Comparison of ENCODE assay signal across 17 cellular contexts in genomic region chr1:163048970-163049680, GRCh38. TPM values are rescaled to one million over a fixed set of nuclear protein-coding genes. Genes with fewer than 3 reads are reported as not detected.
A peak's percentile ranks its signal among the peaks of the same experiment; 100 is the strongest.
DNase-seq lines count a peak whose midpoint lies in the region; ATAC-seq, FAIRE-seq and TF ChIP-seq lines count a peak whose summit lies in the region.
"Had no signal": no experiment of that assay in that cellular context is flagged by ENCODE, and none has a peak within 500 bp of the region (broad histone marks: within the 10 kb centered on the region; RNA-seq: fewer than 3 reads in every experiment).

No MANE protein-coding gene starts in this region.

- H3K9me2 ChIP-seq in GM23338 (ENCODE audit: insufficient read depth), result no peaks in the 10 kb centered on the region

- H3K9me3 Mint-ChIP-seq in GM23338, result no peaks in the 10 kb centered on the region

- no peak overlapping the region for H3K4me2 ChIP-seq in GM23338
- H3K4me2 ChIP-seq: BLaER1 treated with 17β-estradiol and CSF1 and Interleukin-3, amounts not matched to agents 10 nM and 100 nM had no signal

- no peak for TF ChIP-seq CTCF in GM23338 (conservative IDR thresholded peaks at IDR 0.05; ENCODE audit: low read depth in 2 of 2)
- no peak for TF ChIP-seq CTCF in bronchial epithelial cell (IDR thresholded peaks at IDR 0.05; ENCODE audit: insufficient read depth, low read length, severe bottlenecking)
- TF ChIP-seq CTCF in dorsolateral prefrontal cortex (IDR thresholded peaks at IDR 0.05 in 54 of 56, conservative IDR thresholded peaks at IDR 0.05 in 2 of 56; ENCODE audit: low read depth in 1 of 56, partially characterized antibody in 56 of 56), result no peak

- no peaks in the 10 kb centered on the region for H3K36me3 ChIP-seq in GM23338 (ENCODE audit: insufficient read depth)
- no peaks in the 10 kb centered on the region for H3K36me3 ChIP-seq in bronchial epithelial cell (ENCODE audit: control insufficient read depth, insufficient read depth, low read length)
- H3K36me3 ChIP-seq: BLaER1 treated with 17β-estradiol and CSF1 and Interleukin-3, amounts not matched to agents 10 nM and 100 nM had no signal

- ATAC-seq in GM23338, result no peak
- ATAC-seq: Panc1 had no signal

- H3K4me1 Mint-ChIP-seq in GM23338, result no peaks in the 10 kb centered on the region
- H3K4me1 Mint-ChIP-seq: CD8-positive, alpha-beta memory T cell had no signal

- H3K79me2 ChIP-seq in GM23338 (replicated peaks; ENCODE audit: insufficient read depth), result no peaks in the 10 kb centered on the region

- H3K4me3 ChIP-seq in GM23338 (no peak overlapping the region), bronchial epithelial cell (ENCODE audit: low read depth, low read length) (no peak overlapping the region), dorsolateral prefrontal cortex (no peak overlapping the region)
- H3K4me3 ChIP-seq: BLaER1 treated with 17β-estradiol and CSF1 and Interleukin-3, amounts not matched to agents 10 nM and 100 nM had no signal

- H3K27ac Mint-ChIP-seq in GM23338, result no peak overlapping the region
- H3K27ac Mint-ChIP-seq: CD8-positive, alpha-beta memory T cell had no signal

- H3K4me1 ChIP-seq in GM23338 (ENCODE audit: insufficient read depth), result no peaks in the 10 kb centered on the region
- H3K4me1 ChIP-seq: BLaER1 treated with 17β-estradiol and CSF1 and Interleukin-3, amounts not matched to agents 10 nM and 100 nM had no signal

- no peaks in the 10 kb centered on the region for H3K27me3 Mint-ChIP-seq in GM23338 (ENCODE audit: insufficient read depth, low read depth, poor library complexity)

- DNase-seq in NCI-H1105 treated with DMSO at 0.1 percent for 48 hours (lab: John Stamatoyannopoulos, UW), result peak; percentile 20
- DNase-seq in NCI-H1105 (lab: John Stamatoyannopoulos, UW), result no peak
- no peak for DNase-seq in GM23338 (ENCODE audit: low spot score)
- DNase-seq in NCI-H2227 treated with DMSO at 0.1 percent for 48 hours (lab: John Stamatoyannopoulos, UW), result peak; percentile 25
- no peak for DNase-seq in bronchial epithelial cell (ENCODE audit: low read depth)
- no peak for DNase-seq in superior temporal gyrus (ENCODE audit: extremely low spot score)
- no peak for DNase-seq in dorsolateral prefrontal cortex
- DNase-seq in COR-L47 (lab: John Stamatoyannopoulos, UW), result no peak
- DNase-seq: CD8-positive, alpha-beta memory T cell; DMS79; HCEC 1CT; NCI-H1930 had no signal

- H3K27ac ChIP-seq in GM23338 (ENCODE audit: low read depth) (no peak overlapping the region), dorsolateral prefrontal cortex (no peak overlapping the region)
- H3K27ac ChIP-seq: BLaER1 treated with 17β-estradiol and CSF1 and Interleukin-3, amounts not matched to agents 10 nM and 100 nM; HL-60 had no signal

- H3K4me3 Mint-ChIP-seq in GM23338, result no peak overlapping the region
- H3K4me3 Mint-ChIP-seq: CD8-positive, alpha-beta memory T cell had no signal

- H3K27me3 ChIP-seq in GM23338 (ENCODE audit: insufficient read depth), result no peaks in the 10 kb centered on the region
- no peaks in the 10 kb centered on the region for H3K27me3 ChIP-seq in bronchial epithelial cell (ENCODE audit: control insufficient read depth, insufficient read depth, low read length)
- no peaks in the 10 kb centered on the region for H3K27me3 ChIP-seq in dorsolateral prefrontal cortex
- H3K27me3 ChIP-seq: BLaER1 treated with 17β-estradiol and CSF1 and Interleukin-3, amounts not matched to agents 10 nM and 100 nM had no signal

- intact Hi-C loops in dorsolateral prefrontal cortex (cut with DNase I), result no loop called here

- H3K36me3 Mint-ChIP-seq in GM23338 (ENCODE audit: low read depth), result no peaks in the 10 kb centered on the region
- H3K36me3 Mint-ChIP-seq: CD8-positive, alpha-beta memory T cell had no signal

- peak; percentile 36 for FAIRE-seq in bronchial epithelial cell (lab: Jason Lieb, UNC)
- FAIRE-seq: HTR-8/SVneo had no signal

- H2AFZ ChIP-seq in GM23338, result 0 out of 2 replicates have a peak overlapping the region, but pooled peaks have one; percentile 10

- no peaks in the 10 kb centered on the region for H3F3A ChIP-seq in GM23338 (replicated peaks; ENCODE audit: low read depth)

- H4K20me1 ChIP-seq in GM23338 (replicated peaks; ENCODE audit: insufficient read depth), result no peaks in the 10 kb centered on the region
- H4K20me1 ChIP-seq: BLaER1 treated with 17β-estradiol and CSF1 and Interleukin-3, amounts not matched to agents 10 nM and 100 nM had no signal

TF ChIP-seq in GM23338, 12 proteins besides CTCF, POLR2A, EP300 and RAD21 (continues in another document):
- TF ChIP-seq EZH2 (IDR thresholded peaks at IDR 0.05; ENCODE audit: low read depth, unreplicated experiment), result no peak
- no peak for TF ChIP-seq ZNF331 (CRISPR knock-in tag; IDR thresholded peaks at IDR 0.05; ENCODE audit: low read depth)
- TF ChIP-seq CREB1 (CRISPR knock-in tag; IDR thresholded peaks at IDR 0.05; ENCODE audit: low read depth), result no peak
- TF ChIP-seq STAT1 (IDR thresholded peaks at IDR 0.05; ENCODE audit: unreplicated experiment), result no peak
- TF ChIP-seq ZNF462 (CRISPR knock-in tag; IDR thresholded peaks at IDR 0.05), result no peak
- no peak for TF ChIP-seq POLR2AphosphoS5 (IDR thresholded peaks at IDR 0.05; ENCODE audit: low read depth)
- no peak for TF ChIP-seq EZH2phosphoT487 (IDR thresholded peaks at IDR 0.05; ENCODE audit: unreplicated experiment)
- TF ChIP-seq NANOG (IDR thresholded peaks at IDR 0.05; ENCODE audit: borderline replicate concordance), result no peak
- TF ChIP-seq ZNF114 (CRISPR knock-in tag; IDR thresholded peaks at IDR 0.05), result no peak

RNA-seq across cellular contexts. Expression of gene RGS4, which starts 20.0 kb away (rescaled TPM):
- total RNA-seq in GM23338 (2014; rRNA removed; shearing (Covaris generic)), result 0.38 and 1.0 TPM in 2 replicates
- polyA plus RNA-seq in GM23338 (2016; fragmentation: Nextera tagmentation; extraction: Ambion mirVana), result 0.24 and 0.32 TPM in 2 replicates
- total RNA-seq in bronchial epithelial cell (under 0.01 TPM in 1 of 2 replicates, not detected in the other), dorsolateral prefrontal cortex (100 to 1,000 TPM in 114 of 120 experiments, 10 to 100 TPM in 6; 59.9 to 568 (median 314) TPM)
- total RNA-seq: CD8-positive, alpha-beta memory T cell; SK-MEL-5 had no signal
- polyA plus RNA-seq: CD8-positive, alpha-beta memory T cell had no signal

Comparison
In these comparisons a context has a peak if more than half of its experiments do, and no peak if none do; other contexts are left out.
1. DNase-seq: peak in NCI-H1105 treated with DMSO at 0.1 percent for 48 hours (single experiment) and NCI-H2227 treated with DMSO at 0.1 percent for 48 hours (single experiment); none in NCI-H1105 (single experiment), GM23338 (single experiment), bronchial epithelial cell (single experiment), superior temporal gyrus (single experiment), dorsolateral prefrontal cortex (0 of 10) and COR-L47 (single experiment).
2. RNA of gene RGS4, which starts 20.0 kb away (total RNA-seq): 59.9 to 568 TPM in dorsolateral prefrontal cortex; 0.38 to 1.0 TPM in GM23338 and under 0.01 TPM in bronchial epithelial cell; every median in the first group is over 10 times any median in the second.